In genomic region chr12:82366182-82366581, GRCh38 we compare ENCODE assay signal across 21 cellular contexts. TPM values are rescaled to one million over a fixed set of nuclear protein-coding genes. Genes with fewer than 3 reads are reported as not detected.
A peak's percentile ranks its signal among the peaks of the same experiment; 100 is the strongest.
DNase-seq lines count a peak whose midpoint lies in the region; ATAC-seq and TF ChIP-seq lines count a peak whose summit lies in the region.
"Had no signal": no experiment of that assay in that cellular context is flagged by ENCODE, and none has a peak within 500 bp of the region (broad histone marks: within the 10 kb centered on the region; RNA-seq: fewer than 3 reads in every experiment).

No MANE protein-coding gene starts in this region.

- no peaks in the 10 kb centered on the region for H3K9me3 ChIP-seq in ovary
- H3K9me3 ChIP-seq: tibial artery had no signal

- TF ChIP-seq CTCF in fibroblast of villous mesenchyme (IDR thresholded peaks at IDR 0.05; ENCODE audit: insufficient read depth, low read depth, low read length) (no peak), ovary (IDR thresholded peaks at IDR 0.05) (no peak)

- no peak overlapping the region for H3K4me3 ChIP-seq in fibroblast of villous mesenchyme (ENCODE audit: low read depth, low read length)
- H3K4me3 ChIP-seq in ovary, result no peak overlapping the region
- H3K4me3 ChIP-seq: BLaER1 treated with 17β-estradiol and CSF1 and Interleukin-3, amounts not matched to agents 10 nM and 100 nM; dorsolateral prefrontal cortex; tibial artery had no signal

- H3K27ac ChIP-seq in ovary, result no peak overlapping the region
- H3K27ac ChIP-seq: BLaER1 treated with 17β-estradiol and CSF1 and Interleukin-3, amounts not matched to agents 10 nM and 100 nM; dorsolateral prefrontal cortex; tibial artery had no signal

- no peaks in the 10 kb centered on the region for H3K27me3 ChIP-seq in ovary
- H3K27me3 ChIP-seq: BLaER1 treated with 17β-estradiol and CSF1 and Interleukin-3, amounts not matched to agents 10 nM and 100 nM; dorsolateral prefrontal cortex; tibial artery had no signal

- TF ChIP-seq POLR2A in ovary (IDR thresholded peaks at IDR 0.05), result no peak

- no peaks in the 10 kb centered on the region for H3K4me1 ChIP-seq in ovary (ENCODE audit: insufficient read depth)
- H3K4me1 ChIP-seq: BLaER1 treated with 17β-estradiol and CSF1 and Interleukin-3, amounts not matched to agents 10 nM and 100 nM had no signal

- ATAC-seq in GM18511 (IDR thresholded peaks at IDR 0.05; ENCODE audit: unreplicated experiment) (peak; percentile 63), HG02678 (IDR thresholded peaks at IDR 0.05; ENCODE audit: unreplicated experiment) (peak; percentile 70), sciatic nerve (no peak), Right ventricle myocardium superior (ENCODE audit: poor library complexity) (no peak), HG03139 (IDR thresholded peaks at IDR 0.05; ENCODE audit: unreplicated experiment) (no peak)
- ATAC-seq: activated CD4-positive, alpha-beta T cell treated with anti-CD3 and anti-CD28 coated beads for 36 hours; HCT116; left lobe of liver had no signal

- TF ChIP-seq EP300 in ovary (IDR thresholded peaks at IDR 0.05), result no peak

- H3K36me3 ChIP-seq in ovary, result no peaks in the 10 kb centered on the region

- WGBS in ovary, 3 donors, result 81 to 86% (median 83%) methylated on average over 1 of the region's 1 CpG

- DNase-seq in NCI-H446 treated with DMSO at 0.1 percent for 48 hours (lab: John Stamatoyannopoulos, UW) (peak; percentile 39), fibroblast of villous mesenchyme (ENCODE audit: low read depth) (peak; percentile 16), sciatic nerve (ENCODE audit: low spot score) (no peak), Right ventricle myocardium superior (no peak), ovary (no peak)
- DNase-seq: activated CD4-positive, alpha-beta T cell treated with anti-CD3 and anti-CD28 coated beads for 36 hours; activated CD8-positive, alpha-beta memory T cell treated with anti-CD3 and anti-CD28 coated beads, Interleukin-2, amount 50 U/mL, for 4 hours; activated naive CD4-positive, alpha-beta T cell; DMS53; dorsolateral prefrontal cortex; NCI-H2081; SHP77 treated with DMSO at 0.1 percent for 48 hours; stimulated activated CD4-positive, alpha-beta T cell treated with anti-CD3 and anti-CD28 coated beads, Interleukin-4, amount 100 ng/mL, for 4 hours; T-helper 9 cell; tibial artery had no signal

- intact Hi-C loops in sciatic nerve (cut with DNase I), result no loop called here
- intact Hi-C loops in Right ventricle myocardium superior (cut with DNase I), result no loop called here
- intact Hi-C loops in ovary (cut with DNase I), result no loop called here

RNA-seq across cellular contexts. Expression of gene METTL25, which starts 7.9 kb away (rescaled TPM):
- 9.0 and 13.8 TPM in 2 replicates for total RNA-seq in fibroblast of villous mesenchyme
- total RNA-seq in sciatic nerve, result 21.9 TPM
- 18.1 TPM for total RNA-seq in Right ventricle myocardium superior
- 10 to 100 TPM; 10.0 to 21.2 (median 14.8) TPM for total RNA-seq in ovary
- polyA plus RNA-seq in ovary, result 1 to 10 TPM; 5.7 to 5.9 TPM

RNA-seq across cellular contexts. Expression of gene CCDC59, which starts 8.0 kb away (rescaled TPM):
- 41.6 and 47.5 TPM in 2 replicates for total RNA-seq in fibroblast of villous mesenchyme
- total RNA-seq in sciatic nerve, result 34.4 TPM
- total RNA-seq in Right ventricle myocardium superior, result 24.3 TPM
- 10 to 100 TPM; 29.6 to 85.0 (median 41.0) TPM for total RNA-seq in ovary
- 10 to 100 TPM; 51.6 to 72.5 TPM for polyA plus RNA-seq in ovary

Comparison
In these comparisons a context has a peak if more than half of its experiments do, and no peak if none do; other contexts are left out.
1. ATAC-seq: peak in GM18511 (single experiment) and HG02678 (single experiment); none in sciatic nerve (single experiment), Right ventricle myocardium superior (single experiment) and HG03139 (single experiment).
2. DNase-seq: peak in NCI-H446 treated with DMSO at 0.1 percent for 48 hours (single experiment) and fibroblast of villous mesenchyme (single experiment); none in sciatic nerve (single experiment), Right ventricle myocardium superior (single experiment) and ovary (0 of 5).